Comparison of ENCODE assay signal across 25 cellular contexts in genomic region chr11:133901999-133902398, GRCh38. TPM values are rescaled to one million over a fixed set of nuclear protein-coding genes. Genes with fewer than 3 reads are reported as not detected.
"Had no signal": no experiment of that assay in that cellular context is flagged by ENCODE, and none has a peak within 500 bp of the region (broad histone marks: within the 10 kb centered on the region; RNA-seq: fewer than 3 reads in every experiment).

No MANE protein-coding gene starts in this region.

- H3K4me1 ChIP-seq: ascending aorta, breast epithelium, esophagus muscularis mucosa, gastroesophageal sphincter, heart left ventricle, left ventricle myocardium inferior, spleen, uterus had no signal

- H3K9me3 ChIP-seq: ascending aorta, breast epithelium, esophagus muscularis mucosa, gastroesophageal sphincter, heart left ventricle, left ventricle myocardium inferior, ovary, spleen, uterus had no signal

- H3K36me3 Mint-ChIP-seq: stimulated activated memory B cell treated with anti-CD40 and anti-IgM and Interleukin-4, amounts not matched to agents 10 μg/mL and 1 μg/mL and 100 μg/mL, for 72 hours had no signal

- H3K4me1 Mint-ChIP-seq: activated CD4-positive, alpha-beta memory T cell treated with anti-CD3 and anti-CD28 coated beads, Interleukin-2, amount 10 ng/mL, durations not matched to agents 7 days and 5 days; activated naive CD4-positive, alpha-beta T cell treated with anti-CD3 and anti-CD28 coated beads, Interleukin-2, amount 50 U/mL, for 24 hours had no signal

- H3K9me3 Mint-ChIP-seq: activated CD4-positive, alpha-beta memory T cell treated with anti-CD3 and anti-CD28 coated beads, Interleukin-2, amount 10 ng/mL, durations not matched to agents 7 days and 5 days; activated naive CD4-positive, alpha-beta T cell treated with anti-CD3 and anti-CD28 coated beads, Interleukin-2, amount 50 U/mL, for 24 hours; dendritic cell treated with granulocyte-macrophage colony-stimulating factor and Interleukin-4, amounts not matched to agents 40 ng/mL and 50 ng/mL, for 4 days; naive thymus-derived CD8-positive, alpha-beta T cell; stimulated activated memory B cell treated with anti-CD40 and anti-IgM and Interleukin-4, amounts not matched to agents 10 μg/mL and 1 μg/mL and 100 μg/mL, for 72 hours; T-helper 1 cell treated with Interleukin-12 subunit alpha and Interleukin-12 subunit beta and Interleukin-4 antibody, amounts not matched to agents 30 μg/mL and 1 μg/mL, for 36 hours had no signal

- H3K27ac Mint-ChIP-seq: activated CD4-positive, alpha-beta memory T cell treated with anti-CD3 and anti-CD28 coated beads, Interleukin-2, amount 10 ng/mL, durations not matched to agents 7 days and 5 days; activated naive CD4-positive, alpha-beta T cell treated with anti-CD3 and anti-CD28 coated beads, Interleukin-2, amount 50 U/mL, for 24 hours; dendritic cell treated with granulocyte-macrophage colony-stimulating factor and Interleukin-4, amounts not matched to agents 40 ng/mL and 50 ng/mL, for 4 days; naive thymus-derived CD8-positive, alpha-beta T cell; stimulated activated memory B cell treated with anti-CD40 and anti-IgM and Interleukin-4, amounts not matched to agents 10 μg/mL and 1 μg/mL and 100 μg/mL, for 72 hours; T-helper 1 cell treated with Interleukin-12 subunit alpha and Interleukin-12 subunit beta and Interleukin-4 antibody, amounts not matched to agents 30 μg/mL and 1 μg/mL, for 36 hours had no signal

- H3K4me3 Mint-ChIP-seq: activated CD4-positive, alpha-beta memory T cell treated with anti-CD3 and anti-CD28 coated beads, Interleukin-2, amount 10 ng/mL, durations not matched to agents 7 days and 5 days; activated naive CD4-positive, alpha-beta T cell treated with anti-CD3 and anti-CD28 coated beads, Interleukin-2, amount 50 U/mL, for 24 hours; dendritic cell treated with granulocyte-macrophage colony-stimulating factor and Interleukin-4, amounts not matched to agents 40 ng/mL and 50 ng/mL, for 4 days; naive thymus-derived CD8-positive, alpha-beta T cell; stimulated activated memory B cell treated with anti-CD40 and anti-IgM and Interleukin-4, amounts not matched to agents 10 μg/mL and 1 μg/mL and 100 μg/mL, for 72 hours; T-helper 1 cell treated with Interleukin-12 subunit alpha and Interleukin-12 subunit beta and Interleukin-4 antibody, amounts not matched to agents 30 μg/mL and 1 μg/mL, for 36 hours had no signal

- DNase-seq: activated CD4-positive, alpha-beta memory T cell treated with anti-CD3 and anti-CD28 coated beads, Interleukin-2, amount 10 ng/mL, durations not matched to agents 7 days and 5 days; activated CD4-positive, alpha-beta T cell treated with anti-CD3 and anti-CD28 coated beads for 4 hours; activated CD8-positive, alpha-beta memory T cell treated with anti-CD3 and anti-CD28 coated beads, Interleukin-2, amount 50 U/mL, for 4 hours; activated gamma-delta T cell; effector CD8-positive, alpha-beta T cell; left ventricle myocardium inferior; mammary epithelial cell; ovary; stimulated activated CD4-positive, alpha-beta T cell treated with anti-CD3 and anti-CD28 coated beads, Interleukin-4, amount 100 ng/mL, for 4 hours; uterus had no signal

- H3K36me3 ChIP-seq: breast epithelium, ovary, uterus had no signal

- H3K4me3 ChIP-seq: ascending aorta, breast epithelium, esophagus muscularis mucosa, gastroesophageal sphincter, heart left ventricle, left ventricle myocardium inferior, ovary, spleen, uterus had no signal

- H3K27ac ChIP-seq: ascending aorta, breast epithelium, gastroesophageal sphincter, heart left ventricle, left ventricle myocardium inferior, ovary, spleen, uterus had no signal

- H3K27me3 Mint-ChIP-seq: activated CD4-positive, alpha-beta memory T cell treated with anti-CD3 and anti-CD28 coated beads, Interleukin-2, amount 10 ng/mL, durations not matched to agents 7 days and 5 days; activated naive CD4-positive, alpha-beta T cell treated with anti-CD3 and anti-CD28 coated beads, Interleukin-2, amount 50 U/mL, for 24 hours; dendritic cell treated with granulocyte-macrophage colony-stimulating factor and Interleukin-4, amounts not matched to agents 40 ng/mL and 50 ng/mL, for 4 days; naive thymus-derived CD8-positive, alpha-beta T cell had no signal

- H3K27me3 ChIP-seq: ascending aorta, breast epithelium, esophagus muscularis mucosa, gastroesophageal sphincter, heart left ventricle, ovary, spleen, uterus had no signal

- ATAC-seq: gastroesophageal sphincter; heart left ventricle; naive thymus-derived CD8-positive, alpha-beta T cell; stimulated activated memory B cell treated with anti-CD40 and anti-IgM and Interleukin-4, amounts not matched to agents 10 μg/mL and 1 μg/mL and 100 μg/mL, for 72 hours had no signal

RNA-seq across cellular contexts. Expression of gene SPATA19, which starts 56.7 kb away (rescaled TPM):
- total RNA-seq: activated CD4-positive, alpha-beta memory T cell treated with anti-CD3 and anti-CD28 coated beads, Interleukin-2, amount 10 ng/mL, durations not matched to agents 7 days and 5 days; ascending aorta; breast epithelium; cerebellum; esophagus muscularis mucosa; gastroesophageal sphincter; heart left ventricle; kidney epithelial cell; left ventricle myocardium inferior; mammary epithelial cell; mononuclear cell; naive thymus-derived CD8-positive, alpha-beta T cell; ovary; spleen; uterus had no signal
- polyA plus RNA-seq: adipose tissue; heart left ventricle; mammary epithelial cell; naive thymus-derived CD8-positive, alpha-beta T cell; ovary had no signal
